ENCODE assay signal across 1 cellular context in genomic region chr17:65584604-65585521, GRCh38.
TF ChIP-seq lines count a peak whose summit lies in the region.

No MANE protein-coding gene starts in this region.

TF ChIP-seq in HepG2, 621 proteins besides CTCF, POLR2A, EP300 and RAD21 (continued from another document and continues in another):
- TF ChIP-seq ZFP62 (CRISPR knock-in tag; IDR thresholded peaks at IDR 0.05) (no peak), KAT2B (IDR thresholded peaks at IDR 0.05; ENCODE audit: borderline replicate concordance, low read depth, low read length) (no peak), HNF1A (IDR thresholded peaks at IDR 0.05; ENCODE audit: low read depth) (no peak), HNF1A (CRISPR knock-in tag; IDR thresholded peaks at IDR 0.05; ENCODE audit: borderline replicate concordance) (peak; percentile 63; the same call in 1 of the 2 replicates), ZNF274 (CRISPR knock-in tag; IDR thresholded peaks at IDR 0.05) (peak; percentile 70; the same call in 1 of the 2 replicates), ZNF20 (CRISPR knock-in tag; IDR thresholded peaks at IDR 0.05) (no peak), SMC3 (IDR thresholded peaks at IDR 0.05; ENCODE audit: low read length) (no peak), MED1 (CRISPR knock-in tag; IDR thresholded peaks at IDR 0.05) (no peak; the same call in none of the 2 replicates), ZNF354B (CRISPR knock-in tag; IDR thresholded peaks at IDR 0.05) (no peak), DZIP1 (CRISPR knock-in tag; IDR thresholded peaks at IDR 0.05) (no peak), PATZ1 (CRISPR knock-in tag; IDR thresholded peaks at IDR 0.05) (peak; percentile 41; the same call in 1 of the 2 replicates), HDAC2 (CRISPR knock-in tag; IDR thresholded peaks at IDR 0.05) (0 out of 2 replicates have a peak, but pooled peaks have one; percentile 25), ZNF674 (CRISPR knock-in tag; IDR thresholded peaks at IDR 0.05; ENCODE audit: low read depth) (no peak), PRDM10 (CRISPR knock-in tag; IDR thresholded peaks at IDR 0.05; ENCODE audit: low read depth) (0 out of 2 replicates have a peak, but pooled peaks have one; percentile 49), MXD4 (CRISPR knock-in tag; IDR thresholded peaks at IDR 0.05) (no peak), ZNF577 (CRISPR knock-in tag; IDR thresholded peaks at IDR 0.05; ENCODE audit: borderline replicate concordance, low read depth) (no peak), ATF6 (CRISPR knock-in tag; conservative IDR thresholded peaks at IDR 0.05) (no peak), RXRB (CRISPR knock-in tag; IDR thresholded peaks at IDR 0.05; ENCODE audit: borderline replicate concordance) (peak; percentile 35; the same call in 1 of the 2 replicates), ATF7-NPFF (CRISPR knock-in tag; IDR thresholded peaks at IDR 0.05; ENCODE audit: low read depth) (0 out of 2 replicates have a peak, but pooled peaks have one; percentile 27), MTA3 (CRISPR knock-in tag; IDR thresholded peaks at IDR 0.05) (no peak), THAP11 (CRISPR knock-in tag; IDR thresholded peaks at IDR 0.05) (no peak), DMTF1 (CRISPR knock-in tag; IDR thresholded peaks at IDR 0.05) (no peak), TSC22D2 (CRISPR knock-in tag; IDR thresholded peaks at IDR 0.05; ENCODE audit: borderline replicate concordance) (no peak), SOX6 (IDR thresholded peaks at IDR 0.05) (no peak), SOX6 (CRISPR knock-in tag; IDR thresholded peaks at IDR 0.05) (peak; percentile 66), ZNF567 (CRISPR knock-in tag; IDR thresholded peaks at IDR 0.05; ENCODE audit: borderline replicate concordance) (no peak), ZNF83 (CRISPR knock-in tag; IDR thresholded peaks at IDR 0.05; ENCODE audit: borderline replicate concordance) (no peak), SALL2 (CRISPR knock-in tag; IDR thresholded peaks at IDR 0.05) (0 out of 2 replicates have a peak, but pooled peaks have one; percentile 57), FOXK1 (CRISPR knock-in tag; IDR thresholded peaks at IDR 0.05; ENCODE audit: borderline replicate concordance, low read depth) (0 out of 2 replicates have a peak, but pooled peaks have one; percentile 26), NCOA2 (CRISPR knock-in tag; IDR thresholded peaks at IDR 0.05) (peak; percentile 48; the same call in 1 of the 2 replicates), THYN1 (CRISPR knock-in tag; IDR thresholded peaks at IDR 0.05; ENCODE audit: borderline replicate concordance, low read depth) (no peak), ZNF280D (CRISPR knock-in tag; IDR thresholded peaks at IDR 0.05) (no peak), ZBTB25 (CRISPR knock-in tag; IDR thresholded peaks at IDR 0.05) (no peak), ZNF33B (CRISPR knock-in tag; IDR thresholded peaks at IDR 0.05) (no peak)
